4 cellular contexts compared by ENCODE assay signal in the genomic region with DNA sequence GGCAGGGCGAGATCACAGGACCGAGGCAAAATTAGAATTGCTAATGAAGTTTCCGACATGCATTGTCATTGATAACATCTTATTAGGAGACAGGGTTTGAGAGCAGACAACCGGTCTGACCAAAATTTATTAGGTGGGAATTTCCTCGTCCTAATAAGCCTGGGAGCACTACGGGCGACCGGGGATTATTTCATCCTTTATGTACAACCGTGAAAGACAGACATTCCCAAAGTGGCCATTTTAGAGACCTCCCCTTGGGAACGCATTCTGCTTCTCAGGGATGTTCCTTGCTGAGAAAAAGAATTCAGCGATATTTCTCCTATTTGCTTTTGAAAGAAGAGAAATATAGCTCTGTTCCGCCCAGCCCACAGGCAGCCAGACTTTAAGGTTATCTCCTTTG. TPM values are rescaled to one million over a fixed set of nuclear protein-coding genes. Genes with fewer than 3 reads are reported as not detected.
"Had no signal": no experiment of that assay in that cellular context is flagged by ENCODE, and none has a peak within 500 bp of the region (broad histone marks: within the 10 kb centered on the region; RNA-seq: fewer than 3 reads in every experiment).

No MANE protein-coding gene starts in this region.

RNA-seq across cellular contexts. Expression of a gene that starts 41.0 kb away (rescaled TPM):
- total RNA-seq: epithelial cell of proximal tubule, foreskin keratinocyte, hepatocyte had no signal
- polyA plus RNA-seq: foreskin keratinocyte, mammary epithelial cell had no signal
